Comparison of ENCODE assay signal across 1 cellular context in the genomic region with DNA sequence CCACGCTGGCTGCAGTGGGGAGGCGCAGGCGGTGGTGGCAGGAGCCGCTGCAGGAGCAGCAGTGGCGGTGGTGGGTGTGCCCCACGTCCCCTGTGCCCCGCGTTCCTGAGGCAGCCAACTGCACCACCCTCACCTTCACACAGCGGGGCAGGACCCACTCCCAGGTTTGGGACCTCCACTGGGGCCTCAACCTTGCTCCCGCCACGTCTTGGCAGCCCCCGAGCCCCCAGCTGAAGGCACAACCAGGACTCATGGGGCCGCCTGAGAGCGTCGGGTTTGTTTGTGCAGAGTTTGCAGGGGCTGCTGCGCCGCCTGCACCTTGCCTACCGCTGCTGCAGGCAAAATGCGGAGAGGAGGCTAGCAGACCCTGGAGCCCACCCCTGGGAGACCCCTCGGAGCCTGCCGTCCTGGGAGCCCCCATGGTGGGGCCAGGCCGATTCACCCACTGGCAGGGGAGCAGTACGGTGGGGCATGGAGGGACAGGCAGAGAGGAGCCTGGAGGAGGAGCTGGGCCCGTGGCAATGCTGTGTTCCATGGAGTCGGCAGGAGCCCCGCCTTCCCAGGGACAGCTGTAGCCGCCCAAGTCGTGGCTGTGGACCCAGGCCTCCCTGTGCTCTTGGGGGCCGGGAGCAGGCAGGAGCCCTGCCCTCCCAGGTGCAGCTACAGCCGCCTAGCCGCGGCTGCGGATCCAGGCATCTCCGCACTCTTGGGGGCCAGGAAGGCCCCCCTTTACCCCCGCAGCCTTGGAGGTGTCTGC.
A peak's percentile ranks its signal among the peaks of the same experiment; 100 is the strongest.
TF ChIP-seq lines count a peak whose summit lies in the region.

No MANE protein-coding gene starts in this region.

TF ChIP-seq in H1, 55 proteins besides CTCF, POLR2A, EP300 and RAD21 (continued from another document):
- TF ChIP-seq MAFK (IDR thresholded peaks at IDR 0.05; ENCODE audit: low read depth, low read length), result no peak
- TF ChIP-seq TBP (IDR thresholded peaks at IDR 0.05; ENCODE audit: low read depth, low read length), result no peak
- 0 out of 2 replicates have a peak, but pooled peaks have one; percentile 27 for TF ChIP-seq KDM1A (IDR thresholded peaks at IDR 0.05; ENCODE audit: borderline replicate concordance, low read length)
- peak; percentile 81 for TF ChIP-seq KDM4A (IDR thresholded peaks at IDR 0.05; ENCODE audit: low read depth, low read length, severe bottlenecking)
- peak in 1 of 2 experiments; percentile 67; a peak in 1 of 4 replicates for TF ChIP-seq HDAC2 (IDR thresholded peaks at IDR 0.05; ENCODE audit: borderline replicate concordance in 1 of 2, low read depth in 2 of 2, low read length in 2 of 2)
- 0 out of 2 replicates have a peak, but pooled peaks have one; percentile 2 for TF ChIP-seq CREB1 (IDR thresholded peaks at IDR 0.05)
- TF ChIP-seq BACH1 (IDR thresholded peaks at IDR 0.05; ENCODE audit: low read length), result 0 out of 2 replicates have a peak, but pooled peaks have one; percentile 6
- TF ChIP-seq, protein P1, sequence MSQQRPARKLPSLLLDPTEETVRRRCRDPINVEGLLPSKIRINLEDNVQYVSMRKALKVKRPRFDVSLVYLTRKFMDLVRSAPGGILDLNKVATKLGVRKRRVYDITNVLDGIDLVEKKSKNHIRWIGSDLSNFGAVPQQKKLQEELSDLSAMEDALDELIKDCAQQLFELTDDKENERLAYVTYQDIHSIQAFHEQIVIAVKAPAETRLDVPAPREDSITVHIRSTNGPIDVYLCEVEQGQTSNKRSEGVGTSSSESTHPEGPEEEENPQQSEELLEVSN (IDR thresholded peaks at IDR 0.05), result no peak
- 0 out of 2 replicates have a peak, but pooled peaks have one; percentile 67 for TF ChIP-seq RBBP5 (IDR thresholded peaks at IDR 0.05; ENCODE audit: borderline replicate concordance, low read depth, low read length)
- TF ChIP-seq ASH2L (IDR thresholded peaks at IDR 0.05; ENCODE audit: low read length), result peak; percentile 65
- TF ChIP-seq, protein P2, sequence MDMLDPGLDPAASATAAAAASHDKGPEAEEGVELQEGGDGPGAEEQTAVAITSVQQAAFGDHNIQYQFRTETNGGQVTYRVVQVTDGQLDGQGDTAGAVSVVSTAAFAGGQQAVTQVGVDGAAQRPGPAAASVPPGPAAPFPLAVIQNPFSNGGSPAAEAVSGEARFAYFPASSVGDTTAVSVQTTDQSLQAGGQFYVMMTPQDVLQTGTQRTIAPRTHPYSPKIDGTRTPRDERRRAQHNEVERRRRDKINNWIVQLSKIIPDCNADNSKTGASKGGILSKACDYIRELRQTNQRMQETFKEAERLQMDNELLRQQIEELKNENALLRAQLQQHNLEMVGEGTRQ (IDR thresholded peaks at IDR 0.05; ENCODE audit: low read length), result no peak
- TF ChIP-seq, protein P3, sequence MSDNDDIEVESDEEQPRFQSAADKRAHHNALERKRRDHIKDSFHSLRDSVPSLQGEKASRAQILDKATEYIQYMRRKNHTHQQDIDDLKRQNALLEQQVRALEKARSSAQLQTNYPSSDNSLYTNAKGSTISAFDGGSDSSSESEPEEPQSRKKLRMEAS (IDR thresholded peaks at IDR 0.05), result 0 out of 2 replicates have a peak, but pooled peaks have one; percentile 6
- no peak for TF ChIP-seq CBX8 (IDR thresholded peaks at IDR 0.05; ENCODE audit: borderline replicate concordance, low read depth, low read length)
